31 cellular contexts compared by ENCODE assay signal in genomic region chr9:5698004-5698403, GRCh38.
"Had no signal": no experiment of that assay in that cellular context is flagged by ENCODE, and none has a peak within 500 bp of the region (broad histone marks: within the 10 kb centered on the region; RNA-seq: fewer than 3 reads in every experiment).

No MANE protein-coding gene starts in this region.

- H3K27ac ChIP-seq: breast epithelium, cardiac muscle cell, coronary artery, dorsolateral prefrontal cortex, WERI-Rb-1 had no signal

- H3K4me3 ChIP-seq: breast epithelium, cardiac muscle cell, coronary artery, dorsolateral prefrontal cortex had no signal

- H3K27me3 ChIP-seq: breast epithelium, cardiac muscle cell, dorsolateral prefrontal cortex had no signal

- H3K9me3 ChIP-seq: breast epithelium had no signal

- H3K27me3 Mint-ChIP-seq: activated B cell treated with CpG ODN at 0.5 μM for 24 hours; activated CD8-positive, alpha-beta memory T cell treated with anti-CD3 and anti-CD28 coated beads, Interleukin-2, amount 10 ng/mL, durations not matched to agents 7 days and 5 days; activated CD8-positive, alpha-beta T cell treated with anti-CD3 and anti-CD28 coated beads for 36 hours; activated naive CD4-positive, alpha-beta T cell treated with anti-CD3 and anti-CD28 coated beads, Interleukin-2, amount 50 U/mL, for 24 hours; brain; dendritic cell treated with granulocyte-macrophage colony-stimulating factor and Interleukin-4, amounts not matched to agents 40 ng/mL and 50 ng/mL, for 4 days; T-helper 17 cell had no signal

- DNase-seq: activated B cell treated with CpG ODN at 0.5 μM for 24 hours; activated CD4-positive, alpha-beta T cell treated with anti-CD3 and anti-CD28 coated beads for 48 hours; activated CD4-positive, alpha-beta T cell treated with anti-CD3 and anti-CD28 coated beads, Interleukin-2, amount 50 U/mL, for 1 hour; activated CD4-positive, alpha-beta T cell treated with anti-CD3 and anti-CD28 coated beads, Interleukin-2, amount 50 U/mL, for 48 hours; activated CD8-positive, alpha-beta memory T cell treated with anti-CD3 and anti-CD28 coated beads, Interleukin-2, amount 10 ng/mL, durations not matched to agents 7 days and 5 days; activated CD8-positive, alpha-beta memory T cell treated with anti-CD3 and anti-CD28 coated beads, Interleukin-2, amount 50 U/mL, for 4 hours; activated CD8-positive, alpha-beta T cell treated with anti-CD3 and anti-CD28 coated beads for 36 hours; activated effector memory CD4-positive, alpha-beta T cell treated with anti-CD3 and anti-CD28 coated beads, Interleukin-2, amount 50 U/mL, for 16 hours; activated naive CD4-positive, alpha-beta T cell treated with anti-CD3 and anti-CD28 coated beads for 36 hours; activated T-cell treated with anti-CD3 and anti-CD28 coated beads, Interleukin-2, amount 50 U/mL, for 1 hour; activated T-cell treated with anti-CD3 and anti-CD28 coated beads, Interleukin-2, amount 50 U/mL, for 48 hours; amniotic stem cell; anterior cingulate cortex; central memory CD4-positive, alpha-beta T cell; dorsolateral prefrontal cortex; effector memory CD4-positive, alpha-beta T cell; endodermal cell; T-helper 1 cell; T-helper 17 cell; T1000; WERI-Rb-1 had no signal

- FAIRE-seq: frontal cortex had no signal

- H3K4me3 Mint-ChIP-seq: activated B cell treated with CpG ODN at 0.5 μM for 24 hours; activated CD8-positive, alpha-beta memory T cell treated with anti-CD3 and anti-CD28 coated beads, Interleukin-2, amount 10 ng/mL, durations not matched to agents 7 days and 5 days; activated CD8-positive, alpha-beta T cell treated with anti-CD3 and anti-CD28 coated beads for 36 hours; activated naive CD4-positive, alpha-beta T cell treated with anti-CD3 and anti-CD28 coated beads for 36 hours; activated naive CD4-positive, alpha-beta T cell treated with anti-CD3 and anti-CD28 coated beads, Interleukin-2, amount 50 U/mL, for 24 hours; activated T-helper 1 cell treated with anti-CD3 and anti-CD28 coated beads, Interleukin-12 subunit alpha, Interleukin-12 subunit beta, Interleukin-2, Interleukin-4 antibody, amounts not matched to agents 30 ng/mL and 10 ng/mL and 1 ng/mL, durations not matched to agents 14 hours and 24 hours and 36 hours; brain; dendritic cell treated with granulocyte-macrophage colony-stimulating factor and Interleukin-4, amounts not matched to agents 40 ng/mL and 50 ng/mL, for 4 days; endodermal cell; T-helper 17 cell; T-helper 2 cell treated with Interferon-gamma antibody and Interleukin-4, amounts not matched to agents 5 μg/mL and 100 μg/mL, for 36 hours had no signal

- H3K36me3 ChIP-seq: breast epithelium, cardiac muscle cell, WERI-Rb-1 had no signal

- H3K4me1 Mint-ChIP-seq: activated CD8-positive, alpha-beta memory T cell treated with anti-CD3 and anti-CD28 coated beads, Interleukin-2, amount 10 ng/mL, durations not matched to agents 7 days and 5 days; brain; endodermal cell had no signal

- H3K9me3 Mint-ChIP-seq: activated B cell treated with CpG ODN at 0.5 μM for 24 hours; activated naive CD4-positive, alpha-beta T cell treated with anti-CD3 and anti-CD28 coated beads, Interleukin-2, amount 50 U/mL, for 24 hours; activated T-helper 1 cell treated with anti-CD3 and anti-CD28 coated beads, Interleukin-12 subunit alpha, Interleukin-12 subunit beta, Interleukin-2, Interleukin-4 antibody, amounts not matched to agents 30 ng/mL and 10 ng/mL and 1 ng/mL, durations not matched to agents 14 hours and 24 hours and 36 hours; activated T-helper 2 cell treated with anti-CD3 and anti-CD28 coated beads, Interferon-gamma antibody, Interleukin-2, Interleukin-4, amounts not matched to agents 10 μg/mL and 5 μg/mL and 100 μg/mL, durations not matched to agents 14 hours and 24 hours and 36 hours; T-helper 2 cell treated with Interferon-gamma antibody and Interleukin-4, amounts not matched to agents 5 μg/mL and 100 μg/mL, for 36 hours had no signal

- H3K4me1 ChIP-seq: breast epithelium had no signal

- H3K27ac Mint-ChIP-seq: activated CD8-positive, alpha-beta memory T cell treated with anti-CD3 and anti-CD28 coated beads, Interleukin-2, amount 10 ng/mL, durations not matched to agents 7 days and 5 days; activated CD8-positive, alpha-beta T cell treated with anti-CD3 and anti-CD28 coated beads for 36 hours; activated naive CD4-positive, alpha-beta T cell treated with anti-CD3 and anti-CD28 coated beads for 36 hours; activated naive CD4-positive, alpha-beta T cell treated with anti-CD3 and anti-CD28 coated beads, Interleukin-2, amount 50 U/mL, for 24 hours; activated T-helper 2 cell treated with anti-CD3 and anti-CD28 coated beads, Interferon-gamma antibody, Interleukin-2, Interleukin-4, amounts not matched to agents 10 μg/mL and 5 μg/mL and 100 μg/mL, durations not matched to agents 14 hours and 24 hours and 36 hours; brain; dendritic cell treated with granulocyte-macrophage colony-stimulating factor and Interleukin-4, amounts not matched to agents 40 ng/mL and 50 ng/mL, for 4 days; endodermal cell; T-helper 17 cell; T-helper 2 cell treated with Interferon-gamma antibody and Interleukin-4, amounts not matched to agents 5 μg/mL and 100 μg/mL, for 36 hours had no signal
